Comparison of ENCODE assay signal across 6 cellular contexts in the genomic region with DNA sequence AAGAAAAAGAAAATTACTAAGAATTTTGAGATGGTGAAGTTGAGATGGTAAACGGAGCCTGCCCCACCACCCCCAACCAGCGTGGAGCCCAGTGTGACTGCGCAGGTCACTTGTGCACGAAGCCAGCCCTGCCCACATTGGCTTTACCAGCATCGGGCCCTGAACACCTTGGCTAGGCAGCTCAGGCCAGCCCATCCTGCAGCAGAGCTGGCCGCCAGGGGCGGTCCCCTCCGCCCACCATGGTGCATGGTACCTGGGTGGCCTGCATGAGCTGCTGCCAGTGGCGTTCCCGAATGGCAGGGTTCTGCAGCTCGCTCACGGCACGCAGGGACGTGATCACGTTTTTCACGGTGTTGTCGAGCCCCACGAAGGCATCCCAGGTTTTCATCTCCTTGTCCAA.
"Had no signal": no experiment of that assay in that cellular context is flagged by ENCODE, and none has a peak within 500 bp of the region (broad histone marks: within the 10 kb centered on the region; RNA-seq: fewer than 3 reads in every experiment).

No MANE protein-coding gene starts in this region.

- H3K27ac Mint-ChIP-seq: GM23338, H9 had no signal

- H2AFZ ChIP-seq: GM23338 had no signal

- H3K4me2 ChIP-seq: GM23338 had no signal

- H3K4me3 Mint-ChIP-seq: GM23338, H9 had no signal

- DNase-seq: H9, HCEC 1CT, KBM-7 had no signal

- H3K27ac ChIP-seq: HL-60 had no signal

- H3K9me3 Mint-ChIP-seq: IgD-negative memory B cell had no signal

- H3K4me3 ChIP-seq: GM23338 had no signal

- H3K4me1 Mint-ChIP-seq: H9, IgD-negative memory B cell had no signal

- H3K36me3 Mint-ChIP-seq: IgD-negative memory B cell had no signal
